Comparison of ENCODE assay signal across 1 cellular context in the genomic region with DNA sequence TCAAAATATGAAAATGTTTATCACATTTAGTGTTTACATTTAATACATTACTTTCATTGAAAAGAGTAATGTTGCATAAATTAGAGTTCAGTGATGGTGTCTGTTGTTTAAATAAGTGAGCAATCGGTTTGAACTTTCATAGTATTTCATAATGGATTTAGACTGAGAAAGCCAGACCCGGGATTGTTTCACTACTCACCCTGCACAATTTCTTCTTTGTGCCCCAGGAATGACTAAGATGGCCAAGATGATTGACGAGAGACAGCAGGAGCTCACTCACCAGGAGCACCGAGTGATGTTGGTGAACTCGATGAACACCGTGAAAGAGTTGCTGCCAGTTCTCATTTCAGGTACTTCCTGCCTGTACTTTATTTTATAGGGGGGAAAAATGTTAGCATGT.
TF ChIP-seq lines count a peak whose summit lies in the region.

No MANE protein-coding gene starts in this region.

TF ChIP-seq in GM23338, 12 proteins besides CTCF, POLR2A, EP300 and RAD21 (continued from another document):
- TF ChIP-seq, protein P1, sequence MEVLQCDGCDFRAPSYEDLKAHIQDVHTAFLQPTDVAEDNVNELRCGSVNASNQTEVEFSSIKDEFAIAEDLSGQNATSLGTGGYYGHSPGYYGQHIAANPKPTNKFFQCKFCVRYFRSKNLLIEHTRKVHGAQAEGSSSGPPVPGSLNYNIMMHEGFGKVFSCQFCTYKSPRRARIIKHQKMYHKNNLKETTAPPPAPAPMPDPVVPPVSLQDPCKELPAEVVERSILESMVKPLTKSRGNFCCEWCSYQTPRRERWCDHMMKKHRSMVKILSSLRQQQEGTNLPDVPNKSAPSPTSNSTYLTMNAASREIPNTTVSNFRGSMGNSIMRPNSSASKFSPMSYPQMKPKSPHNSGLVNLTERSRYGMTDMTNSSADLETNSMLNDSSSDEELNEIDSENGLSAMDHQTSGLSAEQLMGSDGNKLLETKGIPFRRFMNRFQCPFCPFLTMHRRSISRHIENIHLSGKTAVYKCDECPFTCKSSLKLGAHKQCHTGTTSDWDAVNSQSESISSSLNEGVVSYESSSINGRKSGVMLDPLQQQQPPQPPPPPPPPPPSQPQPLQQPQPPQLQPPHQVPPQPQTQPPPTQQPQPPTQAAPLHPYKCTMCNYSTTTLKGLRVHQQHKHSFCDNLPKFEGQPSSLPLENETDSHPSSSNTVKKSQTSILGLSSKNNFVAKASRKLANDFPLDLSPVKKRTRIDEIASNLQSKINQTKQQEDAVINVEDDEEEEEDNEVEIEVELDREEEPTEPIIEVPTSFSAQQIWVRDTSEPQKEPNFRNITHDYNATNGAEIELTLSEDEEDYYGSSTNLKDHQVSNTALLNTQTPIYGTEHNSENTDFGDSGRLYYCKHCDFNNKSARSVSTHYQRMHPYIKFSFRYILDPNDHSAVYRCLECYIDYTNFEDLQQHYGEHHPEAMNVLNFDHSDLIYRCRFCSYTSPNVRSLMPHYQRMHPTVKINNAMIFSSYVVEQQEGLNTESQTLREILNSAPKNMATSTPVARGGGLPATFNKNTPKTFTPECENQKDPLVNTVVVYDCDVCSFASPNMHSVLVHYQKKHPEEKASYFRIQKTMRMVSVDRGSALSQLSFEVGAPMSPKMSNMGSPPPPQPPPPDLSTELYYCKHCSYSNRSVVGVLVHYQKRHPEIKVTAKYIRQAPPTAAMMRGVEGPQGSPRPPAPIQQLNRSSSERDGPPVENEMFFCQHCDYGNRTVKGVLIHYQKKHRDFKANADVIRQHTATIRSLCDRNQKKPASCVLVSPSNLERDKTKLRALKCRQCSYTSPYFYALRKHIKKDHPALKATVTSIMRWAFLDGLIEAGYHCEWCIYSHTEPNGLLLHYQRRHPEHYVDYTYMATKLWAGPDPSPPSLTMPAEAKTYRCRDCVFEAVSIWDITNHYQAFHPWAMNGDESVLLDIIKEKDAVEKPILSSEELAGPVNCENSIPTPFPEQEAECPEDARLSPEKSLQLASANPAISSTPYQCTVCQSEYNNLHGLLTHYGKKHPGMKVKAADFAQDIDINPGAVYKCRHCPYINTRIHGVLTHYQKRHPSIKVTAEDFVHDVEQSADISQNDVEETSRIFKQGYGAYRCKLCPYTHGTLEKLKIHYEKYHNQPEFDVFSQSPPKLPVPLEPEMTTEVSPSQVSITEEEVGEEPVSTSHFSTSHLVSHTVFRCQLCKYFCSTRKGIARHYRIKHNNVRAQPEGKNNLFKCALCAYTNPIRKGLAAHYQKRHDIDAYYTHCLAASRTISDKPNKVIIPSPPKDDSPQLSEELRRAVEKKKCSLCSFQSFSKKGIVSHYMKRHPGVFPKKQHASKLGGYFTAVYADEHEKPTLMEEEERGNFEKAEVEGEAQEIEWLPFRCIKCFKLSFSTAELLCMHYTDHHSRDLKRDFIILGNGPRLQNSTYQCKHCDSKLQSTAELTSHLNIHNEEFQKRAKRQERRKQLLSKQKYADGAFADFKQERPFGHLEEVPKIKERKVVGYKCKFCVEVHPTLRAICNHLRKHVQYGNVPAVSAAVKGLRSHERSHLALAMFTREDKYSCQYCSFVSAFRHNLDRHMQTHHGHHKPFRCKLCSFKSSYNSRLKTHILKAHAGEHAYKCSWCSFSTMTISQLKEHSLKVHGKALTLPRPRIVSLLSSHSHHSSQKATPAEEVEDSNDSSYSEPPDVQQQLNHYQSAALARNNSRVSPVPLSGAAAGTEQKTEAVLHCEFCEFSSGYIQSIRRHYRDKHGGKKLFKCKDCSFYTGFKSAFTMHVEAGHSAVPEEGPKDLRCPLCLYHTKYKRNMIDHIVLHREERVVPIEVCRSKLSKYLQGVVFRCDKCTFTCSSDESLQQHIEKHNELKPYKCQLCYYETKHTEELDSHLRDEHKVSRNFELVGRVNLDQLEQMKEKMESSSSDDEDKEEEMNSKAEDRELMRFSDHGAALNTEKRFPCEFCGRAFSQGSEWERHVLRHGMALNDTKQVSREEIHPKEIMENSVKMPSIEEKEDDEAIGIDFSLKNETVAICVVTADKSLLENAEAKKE (CRISPR knock-in tag; IDR thresholded peaks at IDR 0.05): no peak
- TF ChIP-seq STAT1 (IDR thresholded peaks at IDR 0.05; ENCODE audit: unreplicated experiment): no peak
- TF ChIP-seq EZH2phosphoT487 (IDR thresholded peaks at IDR 0.05; ENCODE audit: unreplicated experiment): no peak
- no peak for TF ChIP-seq EZH2 (IDR thresholded peaks at IDR 0.05; ENCODE audit: low read depth, unreplicated experiment)
- TF ChIP-seq, protein P2, sequence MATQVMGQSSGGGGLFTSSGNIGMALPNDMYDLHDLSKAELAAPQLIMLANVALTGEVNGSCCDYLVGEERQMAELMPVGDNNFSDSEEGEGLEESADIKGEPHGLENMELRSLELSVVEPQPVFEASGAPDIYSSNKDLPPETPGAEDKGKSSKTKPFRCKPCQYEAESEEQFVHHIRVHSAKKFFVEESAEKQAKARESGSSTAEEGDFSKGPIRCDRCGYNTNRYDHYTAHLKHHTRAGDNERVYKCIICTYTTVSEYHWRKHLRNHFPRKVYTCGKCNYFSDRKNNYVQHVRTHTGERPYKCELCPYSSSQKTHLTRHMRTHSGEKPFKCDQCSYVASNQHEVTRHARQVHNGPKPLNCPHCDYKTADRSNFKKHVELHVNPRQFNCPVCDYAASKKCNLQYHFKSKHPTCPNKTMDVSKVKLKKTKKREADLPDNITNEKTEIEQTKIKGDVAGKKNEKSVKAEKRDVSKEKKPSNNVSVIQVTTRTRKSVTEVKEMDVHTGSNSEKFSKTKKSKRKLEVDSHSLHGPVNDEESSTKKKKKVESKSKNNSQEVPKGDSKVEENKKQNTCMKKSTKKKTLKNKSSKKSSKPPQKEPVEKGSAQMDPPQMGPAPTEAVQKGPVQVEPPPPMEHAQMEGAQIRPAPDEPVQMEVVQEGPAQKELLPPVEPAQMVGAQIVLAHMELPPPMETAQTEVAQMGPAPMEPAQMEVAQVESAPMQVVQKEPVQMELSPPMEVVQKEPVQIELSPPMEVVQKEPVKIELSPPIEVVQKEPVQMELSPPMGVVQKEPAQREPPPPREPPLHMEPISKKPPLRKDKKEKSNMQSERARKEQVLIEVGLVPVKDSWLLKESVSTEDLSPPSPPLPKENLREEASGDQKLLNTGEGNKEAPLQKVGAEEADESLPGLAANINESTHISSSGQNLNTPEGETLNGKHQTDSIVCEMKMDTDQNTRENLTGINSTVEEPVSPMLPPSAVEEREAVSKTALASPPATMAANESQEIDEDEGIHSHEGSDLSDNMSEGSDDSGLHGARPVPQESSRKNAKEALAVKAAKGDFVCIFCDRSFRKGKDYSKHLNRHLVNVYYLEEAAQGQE (IDR thresholded peaks at IDR 0.05; ENCODE audit: unreplicated experiment): no peak
